ENCODE assay signal across 16 cellular contexts in the genomic region with DNA sequence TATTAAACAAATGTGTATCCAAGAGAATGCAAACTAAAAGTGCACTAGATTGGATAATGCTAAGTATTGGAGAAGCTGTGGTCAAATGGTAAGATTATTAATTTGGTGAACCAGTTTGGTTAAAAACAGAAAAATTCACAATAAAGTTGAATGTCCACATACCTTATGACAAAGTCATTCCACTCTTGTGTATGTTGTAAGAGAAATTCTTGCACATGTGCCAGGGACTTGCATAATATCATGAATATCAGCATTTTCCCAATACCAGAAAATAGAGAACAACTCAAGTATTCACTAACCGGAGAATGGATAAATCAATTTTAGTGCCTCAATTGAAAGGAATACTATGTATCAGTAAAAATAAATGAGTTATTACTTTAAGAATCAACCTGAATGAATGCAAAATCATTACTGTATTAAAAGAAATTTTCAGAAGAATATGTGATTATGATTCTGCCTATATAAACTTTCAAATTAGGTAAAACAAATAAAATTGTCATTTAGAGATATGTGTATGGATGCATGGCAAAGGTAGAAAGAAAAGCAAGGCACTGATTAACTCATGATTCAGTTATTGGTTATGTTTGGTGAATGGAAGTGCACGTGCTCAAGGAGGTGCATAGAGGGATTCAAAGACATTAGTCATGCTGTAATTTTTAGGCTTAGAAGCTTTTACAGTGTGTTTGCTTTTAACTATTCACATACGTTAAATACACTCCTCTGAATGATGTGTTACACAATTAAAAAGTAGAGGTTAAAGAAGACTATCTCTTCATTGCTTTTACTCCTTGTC.
DNase-seq lines count a peak whose midpoint lies in the region; ATAC-seq, FAIRE-seq and TF ChIP-seq lines count a peak whose summit lies in the region.
"Had no signal": no experiment of that assay in that cellular context is flagged by ENCODE, and none has a peak within 500 bp of the region (broad histone marks: within the 10 kb centered on the region; RNA-seq: fewer than 3 reads in every experiment).

No MANE protein-coding gene starts in this region.

- H3K4me3 ChIP-seq in adipocyte (ENCODE audit: low read length) (peak overlapping the region; percentile 54), fibroblast of pulmonary artery (replicated peaks; ENCODE audit: low read depth, low read length) (no peak overlapping the region)
- H3K4me3 ChIP-seq: SJSA1, vagina had no signal

- H3K4me1 Mint-ChIP-seq in activated naive CD8-positive, alpha-beta T cell treated with anti-CD3 and anti-CD28 coated beads, Interleukin-2, amount 50 U/mL, for 24 hours, result no peaks in the 10 kb centered on the region
- H3K4me1 Mint-ChIP-seq: stimulated activated naive B cell treated with anti-CD40 and anti-IgM and Interleukin-4, amounts not matched to agents 10 μg/mL and 1 μg/mL and 100 μg/mL, for 72 hours had no signal

- no peak for TF ChIP-seq POLR2A in H54 (IDR thresholded peaks at IDR 0.05; ENCODE audit: low read depth, low read length)
- TF ChIP-seq POLR2A in GM12891 (IDR thresholded peaks at IDR 0.05; ENCODE audit: low read depth, low read length), result no peak

- H3K27me3 ChIP-seq in adipocyte (replicated peaks; ENCODE audit: control insufficient read depth, insufficient read depth, low read length), result no peaks in the 10 kb centered on the region
- H3K27me3 ChIP-seq: SJSA1, vagina had no signal

- no peak overlapping the region for H3K4me3 Mint-ChIP-seq in activated naive CD8-positive, alpha-beta T cell treated with anti-CD3 and anti-CD28 coated beads, Interleukin-2, amount 50 U/mL, for 24 hours
- H3K4me3 Mint-ChIP-seq: stimulated activated naive B cell treated with anti-CD40 and anti-IgM and Interleukin-4, amounts not matched to agents 10 μg/mL and 1 μg/mL and 100 μg/mL, for 72 hours had no signal

- DNase-seq in H54 (ENCODE audit: insufficient read length, low spot score), result no peak
- peak; percentile 80 for DNase-seq in adipocyte (ENCODE audit: low read depth)
- peak; percentile 89 for DNase-seq in fibroblast of pulmonary artery (ENCODE audit: low read depth)
- DNase-seq in stimulated activated CD4-positive, alpha-beta T cell treated with anti-CD3 and anti-CD28 coated beads, Interleukin-2, amount 100 ng/mL, for 48 hours, result no peak
- DNase-seq in activated naive CD8-positive, alpha-beta T cell treated with anti-CD3 and anti-CD28 coated beads, Interleukin-2, amount 50 U/mL, for 24 hours, result no peak
- DNase-seq in GM12891 (ENCODE audit: insufficient read length, low spot score), result no peak
- DNase-seq: activated CD8-positive, alpha-beta memory T cell treated with anti-CD3 and anti-CD28 coated beads for 24 hours; activated gamma-delta T cell; caudate nucleus; NCI-H1092 treated with DMSO at 0.1 percent for 48 hours; stimulated activated naive B cell treated with anti-CD40 and anti-IgM and Interleukin-4, amounts not matched to agents 10 μg/mL and 1 μg/mL and 100 μg/mL, for 72 hours had no signal

- H3K36me3 Mint-ChIP-seq in activated naive CD8-positive, alpha-beta T cell treated with anti-CD3 and anti-CD28 coated beads, Interleukin-2, amount 50 U/mL, for 24 hours (ENCODE audit: low read depth), result no peaks in the 10 kb centered on the region
- H3K36me3 Mint-ChIP-seq: stimulated activated naive B cell treated with anti-CD40 and anti-IgM and Interleukin-4, amounts not matched to agents 10 μg/mL and 1 μg/mL and 100 μg/mL, for 72 hours had no signal

- H3K9ac ChIP-seq in adipocyte (ENCODE audit: low read length), result peak overlapping the region; percentile 50

- H3K4me1 ChIP-seq in adipocyte (ENCODE audit: control insufficient read depth, insufficient read depth, low read length), result peaks cover 37% of the 10 kb centered on the region
- H3K4me1 ChIP-seq: SJSA1, vagina had no signal

- FAIRE-seq in H54 (lab: Jason Lieb, UNC) (peak; percentile 60), GM12891 (lab: Jason Lieb, UNC) (no peak)
- FAIRE-seq: endometrium had no signal

- no peak for TF ChIP-seq CTCF in fibroblast of pulmonary artery (IDR thresholded peaks at IDR 0.05; ENCODE audit: low read length, missing control alignments)

- no peaks in the 10 kb centered on the region for H3K36me3 ChIP-seq in adipocyte (ENCODE audit: control insufficient read depth, insufficient read depth, low read length, severe bottlenecking)
- H3K36me3 ChIP-seq: SJSA1, vagina had no signal

- no peaks in the 10 kb centered on the region for H3K27me3 Mint-ChIP-seq in activated naive CD8-positive, alpha-beta T cell treated with anti-CD3 and anti-CD28 coated beads, Interleukin-2, amount 50 U/mL, for 24 hours
- H3K27me3 Mint-ChIP-seq: stimulated activated naive B cell treated with anti-CD40 and anti-IgM and Interleukin-4, amounts not matched to agents 10 μg/mL and 1 μg/mL and 100 μg/mL, for 72 hours had no signal

- H3K9me3 ChIP-seq in adipocyte (ENCODE audit: control insufficient read depth, low read length), result no peaks in the 10 kb centered on the region
- H3K9me3 ChIP-seq: SJSA1, vagina had no signal

- ATAC-seq in activated naive CD8-positive, alpha-beta T cell treated with anti-CD3 and anti-CD28 coated beads, Interleukin-2, amount 50 U/mL, for 24 hours, result no peak
- ATAC-seq in HG02763 (IDR thresholded peaks at IDR 0.05; ENCODE audit: unreplicated experiment), result no peak
- ATAC-seq: sciatic nerve; stimulated activated naive B cell treated with anti-CD40 and anti-IgM and Interleukin-4, amounts not matched to agents 10 μg/mL and 1 μg/mL and 100 μg/mL, for 72 hours had no signal

- no peaks in the 10 kb centered on the region for H3K9me3 Mint-ChIP-seq in activated naive CD8-positive, alpha-beta T cell treated with anti-CD3 and anti-CD28 coated beads, Interleukin-2, amount 50 U/mL, for 24 hours
- H3K9me3 Mint-ChIP-seq: stimulated activated naive B cell treated with anti-CD40 and anti-IgM and Interleukin-4, amounts not matched to agents 10 μg/mL and 1 μg/mL and 100 μg/mL, for 72 hours had no signal

- no peak overlapping the region for H3K27ac Mint-ChIP-seq in activated naive CD8-positive, alpha-beta T cell treated with anti-CD3 and anti-CD28 coated beads, Interleukin-2, amount 50 U/mL, for 24 hours
- H3K27ac Mint-ChIP-seq: stimulated activated naive B cell treated with anti-CD40 and anti-IgM and Interleukin-4, amounts not matched to agents 10 μg/mL and 1 μg/mL and 100 μg/mL, for 72 hours had no signal

TF ChIP-seq in GM12891, 5 proteins besides CTCF, POLR2A, EP300 and RAD21:
- no peak for TF ChIP-seq SPI1 (IDR thresholded peaks at IDR 0.05; ENCODE audit: low read depth, low read length)

Comparison
In these comparisons a context has a peak if more than half of its experiments do, and no peak if none do; other contexts are left out.
1. DNase-seq: peak in adipocyte (single experiment) and fibroblast of pulmonary artery (single experiment); none in H54 (single experiment), stimulated activated CD4-positive, alpha-beta T cell treated with anti-CD3 and anti-CD28 coated beads, Interleukin-2, amount 100 ng/mL, for 48 hours (0 of 2), activated naive CD8-positive, alpha-beta T cell treated with anti-CD3 and anti-CD28 coated beads, Interleukin-2, amount 50 U/mL, for 24 hours (single experiment) and GM12891 (single experiment).